Comparison of ENCODE assay signal across 8 cellular contexts in genomic region chr1:18452550-18452949, GRCh38. TPM values are rescaled to one million over a fixed set of nuclear protein-coding genes. Genes with fewer than 3 reads are reported as not detected.
A peak's percentile ranks its signal among the peaks of the same experiment; 100 is the strongest.
DNase-seq lines count a peak whose midpoint lies in the region; ATAC-seq, FAIRE-seq and TF ChIP-seq lines count a peak whose summit lies in the region.

No MANE protein-coding gene starts in this region.

- ATAC-seq in GM18909 (IDR thresholded peaks at IDR 0.05; ENCODE audit: poor library complexity, unreplicated experiment): no peak
- ATAC-seq in GM18511 (IDR thresholded peaks at IDR 0.05; ENCODE audit: unreplicated experiment): no peak

- H3K9me3 ChIP-seq in iPS DF 6.9 (ENCODE audit: control insufficient read depth, insufficient read depth, low read length): no peaks in the 10 kb centered on the region

- no peaks in the 10 kb centered on the region for H3K27me3 ChIP-seq in iPS DF 6.9 (ENCODE audit: control insufficient read depth, insufficient read depth, low read length)

- no peaks in the 10 kb centered on the region for H3K36me3 ChIP-seq in iPS DF 6.9 (ENCODE audit: control insufficient read depth, insufficient read depth, low read length)

- no peak for TF ChIP-seq POLR2A in H54 (IDR thresholded peaks at IDR 0.05; ENCODE audit: low read depth, low read length)

- DNase-seq in CMK (ENCODE audit: low read depth): peak; percentile 74
- DNase-seq in H54 (ENCODE audit: insufficient read length, low spot score): peak; percentile 8
- peak; percentile 55 for DNase-seq in SK-MEL-5 (ENCODE audit: low read depth, low spot score)
- peak; percentile 35 for DNase-seq in iPS DF 6.9 (ENCODE audit: low read depth, low spot score)
- no peak for DNase-seq in H4 (ENCODE audit: low spot score)
- DNase-seq in SHP77 treated with DMSO at 0.1 percent for 48 hours (lab: John Stamatoyannopoulos, UW): no peak

- in situ Hi-C loops in SK-MEL-5 (cut with HindIII; ENCODE audit: low pct_unique_long_range_greater_than_20kb, low sequenced_read_pairs): no loop called here

- no peak for FAIRE-seq in H54 (lab: Jason Lieb, UNC)

- no peak overlapping the region for H3K4me3 ChIP-seq in iPS DF 6.9 (ENCODE audit: low read length)

- no peak overlapping the region for H3K27ac ChIP-seq in iPS DF 6.9 (ENCODE audit: low read length)

- H3K4me1 ChIP-seq in iPS DF 6.9 (ENCODE audit: control insufficient read depth, insufficient read depth, low read length): peaks cover 3% of the 10 kb centered on the region

RNA-seq across cellular contexts. Expression of gene KLHDC7A, which starts 28.2 kb away (rescaled TPM):
- not detected in 2 replicates for total RNA-seq in SK-MEL-5 (2014; rRNA removed; shearing (Covaris generic))
- not detected in 2 replicates for polyA plus RNA-seq in SK-MEL-5 (2015; cell fraction: cytosol; rRNA removed)
- polyA plus RNA-seq in SK-MEL-5 (2015; cell fraction: nucleus; rRNA removed): not detected in 2 replicates
- total RNA-seq in H4 (2014; rRNA removed; shearing (Covaris generic)): 0.14 and 0.58 TPM in 2 replicates

Comparison
In these comparisons a context has a peak if more than half of its experiments do, and no peak if none do; other contexts are left out.
1. DNase-seq: peak in CMK (single experiment), H54 (single experiment), SK-MEL-5 (single experiment) and iPS DF 6.9 (single experiment); none in H4 (single experiment) and SHP77 treated with DMSO at 0.1 percent for 48 hours (single experiment).